Comparison of ENCODE assay signal across 11 cellular contexts in the genomic region with DNA sequence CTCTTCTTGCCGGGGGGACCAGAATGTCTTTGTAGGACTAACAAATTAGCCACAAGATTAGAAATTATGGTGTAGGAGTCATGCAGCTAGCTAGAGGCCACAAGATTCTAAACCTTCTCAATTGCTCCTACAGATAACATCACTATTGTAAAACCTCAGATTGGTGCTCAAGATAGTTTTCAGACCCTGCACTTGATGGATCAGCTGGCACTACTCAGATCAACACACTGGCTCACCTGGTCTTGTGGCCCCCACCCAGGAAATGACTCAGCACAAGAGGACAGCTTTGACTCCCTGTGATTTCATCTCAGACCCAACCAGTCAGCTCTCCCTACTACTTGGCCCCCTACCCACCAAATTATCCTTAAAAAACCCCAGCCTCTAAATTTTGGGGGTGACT.
DNase-seq lines count a peak whose midpoint lies in the region; ATAC-seq lines count a peak whose summit lies in the region.
"Had no signal": no experiment of that assay in that cellular context is flagged by ENCODE, and none has a peak within 500 bp of the region (broad histone marks: within the 10 kb centered on the region; RNA-seq: fewer than 3 reads in every experiment).

No MANE protein-coding gene starts in this region.

- no peaks in the 10 kb centered on the region for H3K36me3 Mint-ChIP-seq in activated naive CD8-positive, alpha-beta T cell

- no peaks in the 10 kb centered on the region for H3K9me3 Mint-ChIP-seq in activated naive CD8-positive, alpha-beta T cell (ENCODE audit: low read depth)

- H3K27ac Mint-ChIP-seq in activated naive CD8-positive, alpha-beta T cell, result peak overlapping the region; percentile 90

- DNase-seq in activated CD4-positive, alpha-beta T cell treated with anti-CD3 and anti-CD28 coated beads for 4 hours, result peak; percentile 51 to 59
- peak; percentile 20 for DNase-seq in stimulated activated CD8-positive, alpha-beta memory T cell treated with anti-CD3 and anti-CD28 coated beads, Interleukin-12 subunit alpha, Interleukin-12 subunit beta, amount 100 ng/mL, for 4 hours (ENCODE audit: low read depth)
- DNase-seq in mesenteric fat pad (ENCODE audit: low spot score), result no peak
- DNase-seq in iPS-NIHi7 (ENCODE audit: extremely low spot score), result no peak
- DNase-seq in DMS153 treated with DMSO at 0.1 percent for 48 hours (lab: John Stamatoyannopoulos, UW; ENCODE audit: unreplicated experiment), result no peak
- DNase-seq: DMS79, NCI-H2081 treated with DMSO at 0.1 percent for 48 hours, Right ventricle myocardium superior had no signal

- ATAC-seq in HG03354 (IDR thresholded peaks at IDR 0.05; ENCODE audit: poor library complexity, severe bottlenecking, unreplicated experiment) (peak; percentile 43), HG02938 (IDR thresholded peaks at IDR 0.05; ENCODE audit: unreplicated experiment) (no peak)

- H3K27me3 Mint-ChIP-seq in activated naive CD8-positive, alpha-beta T cell, result no peaks in the 10 kb centered on the region

- peaks cover 80% of the 10 kb centered on the region for H3K4me1 Mint-ChIP-seq in activated naive CD8-positive, alpha-beta T cell (ENCODE audit: low read depth)

- H3K4me3 Mint-ChIP-seq in activated naive CD8-positive, alpha-beta T cell, result peak overlapping the region; percentile 64

Comparison
In these comparisons a context has a peak if more than half of its experiments do, and no peak if none do; other contexts are left out.
1. DNase-seq: peak in activated CD4-positive, alpha-beta T cell treated with anti-CD3 and anti-CD28 coated beads for 4 hours (2 of 2) and stimulated activated CD8-positive, alpha-beta memory T cell treated with anti-CD3 and anti-CD28 coated beads, Interleukin-12 subunit alpha, Interleukin-12 subunit beta, amount 100 ng/mL, for 4 hours (single experiment); none in mesenteric fat pad (single experiment), iPS-NIHi7 (single experiment) and DMS153 treated with DMSO at 0.1 percent for 48 hours (single experiment).